In genomic region chr5:56409331-56410190, GRCh38 we compare ENCODE assay signal across 9 cellular contexts.
A peak's percentile ranks its signal among the peaks of the same experiment; 100 is the strongest.
DNase-seq lines count a peak whose midpoint lies in the region; FAIRE-seq and TF ChIP-seq lines count a peak whose summit lies in the region.
"Had no signal": no experiment of that assay in that cellular context is flagged by ENCODE, and none has a peak within 500 bp of the region (broad histone marks: within the 10 kb centered on the region; RNA-seq: fewer than 3 reads in every experiment).

No MANE protein-coding gene starts in this region.

- peaks cover 44% of the 10 kb centered on the region for H3K4me1 ChIP-seq in Karpas-422 (ENCODE audit: low read length)

- H3K9me2 ChIP-seq in Karpas-422 (replicated peaks; ENCODE audit: insufficient read depth, low read length), result no peaks in the 10 kb centered on the region

- TF ChIP-seq CTCF in bronchial epithelial cell (IDR thresholded peaks at IDR 0.05; ENCODE audit: insufficient read depth, low read length, severe bottlenecking), result no peak

- H3K9me3 ChIP-seq in Karpas-422 (ENCODE audit: low read length), result no peaks in the 10 kb centered on the region

- H4K20me1 ChIP-seq in Karpas-422 (ENCODE audit: insufficient read depth, low read depth, low read length), result no peaks in the 10 kb centered on the region

- DNase-seq in AG08395 (ENCODE audit: low spot score) (peak; percentile 64), Karpas-422 (no peak), bronchial epithelial cell (ENCODE audit: low read depth) (peak; percentile 95), medulla oblongata (ENCODE audit: extremely low spot score) (peak; percentile 53), 8988T (no peak), NAMALWA (ENCODE audit: low spot score) (no peak), COR-L47 (lab: John Stamatoyannopoulos, UW) (no peak)
- no peak for DNase-seq in activated CD8-positive, alpha-beta memory T cell treated with anti-CD3 and anti-CD28 coated beads, Interleukin-2, amount 50 U/mL, for 4 hours
- DNase-seq: NCI-H1436 treated with DMSO at 0.1 percent for 48 hours had no signal

- H3K79me2 ChIP-seq in Karpas-422 (ENCODE audit: low read length), result no peaks in the 10 kb centered on the region

- no peak overlapping the region for H3K4me2 ChIP-seq in Karpas-422 (ENCODE audit: low read depth, low read length, poor library complexity, severe bottlenecking)

- no peaks in the 10 kb centered on the region for H3K27me3 ChIP-seq in Karpas-422 (ENCODE audit: low read length)
- H3K27me3 ChIP-seq in bronchial epithelial cell (ENCODE audit: control insufficient read depth, insufficient read depth, low read length), result no peaks in the 10 kb centered on the region

- H3K9ac ChIP-seq in Karpas-422 (ENCODE audit: low read length), result no peak overlapping the region

- H3K4me3 ChIP-seq in Karpas-422 (ENCODE audit: low read length) (no peak overlapping the region), bronchial epithelial cell (ENCODE audit: low read depth, low read length) (no peak overlapping the region)

- FAIRE-seq in bronchial epithelial cell (lab: Jason Lieb, UNC), result peak; percentile 7

- no peak overlapping the region for H3K27ac ChIP-seq in Karpas-422 (ENCODE audit: low read length)

- 0 out of 2 replicates have a peak overlapping the region, but pooled peaks have one; percentile 5 for H2AFZ ChIP-seq in Karpas-422 (ENCODE audit: low read length)

- H3K36me3 ChIP-seq in Karpas-422 (ENCODE audit: insufficient read depth, low read length), result no peaks in the 10 kb centered on the region
- no peaks in the 10 kb centered on the region for H3K36me3 ChIP-seq in bronchial epithelial cell (ENCODE audit: control insufficient read depth, insufficient read depth, low read length)

Comparison
In these comparisons a context has a peak if more than half of its experiments do, and no peak if none do; other contexts are left out.
1. DNase-seq: peak in AG08395 (single experiment), bronchial epithelial cell (single experiment) and medulla oblongata (single experiment); none in Karpas-422 (single experiment), 8988T (single experiment), activated CD8-positive, alpha-beta memory T cell treated with anti-CD3 and anti-CD28 coated beads, Interleukin-2, amount 50 U/mL, for 4 hours (single experiment), NAMALWA (single experiment) and COR-L47 (single experiment).